7 cellular contexts compared by ENCODE assay signal in genomic region chr15:65376767-65377104, GRCh38. TPM values are rescaled to one million over a fixed set of nuclear protein-coding genes. Genes with fewer than 3 reads are reported as not detected.
DNase-seq lines count a peak whose midpoint lies in the region; ATAC-seq lines count a peak whose summit lies in the region.

No MANE protein-coding gene starts in this region.

- WGBS in iPS DF 6.9 (ENCODE audit: insufficient coverage, insufficient read length), result no CpG with 5 or more reads among the region's 21 CpGs

- peaks cover 46% of the 10 kb centered on the region for H3K27me3 ChIP-seq in HUES48 (ENCODE audit: control insufficient read depth, insufficient read depth, low read length)
- H3K27me3 ChIP-seq in iPS DF 6.9 (ENCODE audit: control insufficient read depth, insufficient read depth, low read length), result no peaks in the 10 kb centered on the region; the same call in 1 of the 2 replicates

- H3K4me1 Mint-ChIP-seq in activated T-cell treated with anti-CD3 and anti-CD28 coated beads, Interleukin-2, amount 50 U/mL, for 72 hours (ENCODE audit: low read depth), result peaks cover 10% of the 10 kb centered on the region
- H3K4me1 Mint-ChIP-seq in stimulated activated effector memory CD8-positive, alpha-beta T cell treated with anti-CD3 and anti-CD28 coated beads, Interleukin-12 subunit alpha, Interleukin-12 subunit beta, amount 100 ng/mL, for 72 hours, result peaks cover 18% of the 10 kb centered on the region

- no peaks in the 10 kb centered on the region for H3K36me3 Mint-ChIP-seq in activated T-cell treated with anti-CD3 and anti-CD28 coated beads, Interleukin-2, amount 50 U/mL, for 72 hours (ENCODE audit: insufficient read depth in 2 of 2)
- no peaks in the 10 kb centered on the region for H3K36me3 Mint-ChIP-seq in stimulated activated effector memory CD8-positive, alpha-beta T cell treated with anti-CD3 and anti-CD28 coated beads, Interleukin-12 subunit alpha, Interleukin-12 subunit beta, amount 100 ng/mL, for 72 hours

- no peaks in the 10 kb centered on the region for H3K9me3 ChIP-seq in HUES48 (ENCODE audit: control insufficient read depth, insufficient read depth, low read length)
- no peaks in the 10 kb centered on the region for H3K9me3 ChIP-seq in iPS DF 6.9 (ENCODE audit: control insufficient read depth, insufficient read depth, low read length)

- peak overlapping the region; percentile 67 to 83 for H3K4me3 Mint-ChIP-seq in activated T-cell treated with anti-CD3 and anti-CD28 coated beads, Interleukin-2, amount 50 U/mL, for 72 hours
- peak overlapping the region; percentile 66 for H3K4me3 Mint-ChIP-seq in stimulated activated effector memory CD8-positive, alpha-beta T cell treated with anti-CD3 and anti-CD28 coated beads, Interleukin-12 subunit alpha, Interleukin-12 subunit beta, amount 100 ng/mL, for 72 hours

- H3K9ac ChIP-seq in HUES48 (ENCODE audit: low read depth, low read length), result peak overlapping the region; percentile 34; the same call in 1 of the 2 replicates

- H3K36me3 ChIP-seq in HUES48 (ENCODE audit: control insufficient read depth, insufficient read depth, low read length) (no peaks in the 10 kb centered on the region), iPS DF 6.9 (ENCODE audit: control insufficient read depth, insufficient read depth, low read length) (peaks cover 3% of the 10 kb centered on the region; the same call in 1 of the 2 replicates)

- H3K27ac Mint-ChIP-seq in activated T-cell treated with anti-CD3 and anti-CD28 coated beads, Interleukin-2, amount 50 U/mL, for 72 hours, result no peak overlapping the region
- no peak overlapping the region for H3K27ac Mint-ChIP-seq in stimulated activated effector memory CD8-positive, alpha-beta T cell treated with anti-CD3 and anti-CD28 coated beads, Interleukin-12 subunit alpha, Interleukin-12 subunit beta, amount 100 ng/mL, for 72 hours

- peak overlapping the region; percentile 88 for H3K4me3 ChIP-seq in HUES48 (ENCODE audit: low read depth, low read length)
- peak overlapping the region; percentile 56 for H3K4me3 ChIP-seq in iPS DF 6.9 (ENCODE audit: low read length)

- H3K27ac ChIP-seq in HUES48 (ENCODE audit: low read depth, low read length) (no peak overlapping the region), iPS DF 6.9 (ENCODE audit: low read length) (no peak overlapping the region)

- DNase-seq in activated T-cell treated with anti-CD3 and anti-CD28 coated beads, Interleukin-2, amount 50 U/mL, for 72 hours, result no peak
- no peak for DNase-seq in iPS DF 6.9 (ENCODE audit: low read depth, low spot score)
- DNase-seq in stimulated activated effector memory CD8-positive, alpha-beta T cell treated with anti-CD3 and anti-CD28 coated beads, Interleukin-12 subunit alpha, Interleukin-12 subunit beta, amount 100 ng/mL, for 72 hours (ENCODE audit: low spot score in 2 of 2), result no peak

- peaks cover 77% of the 10 kb centered on the region for H3K27me3 Mint-ChIP-seq in activated T-cell treated with anti-CD3 and anti-CD28 coated beads, Interleukin-2, amount 50 U/mL, for 72 hours (ENCODE audit: low read depth)

- H3K4me1 ChIP-seq in HUES48 (ENCODE audit: control insufficient read depth, insufficient read depth, low read length), result peaks cover 25% of the 10 kb centered on the region
- H3K4me1 ChIP-seq in iPS DF 6.9 (ENCODE audit: control insufficient read depth, insufficient read depth, low read length), result peaks cover 9% of the 10 kb centered on the region

- ATAC-seq in activated T-cell treated with anti-CD3 and anti-CD28 coated beads, Interleukin-2, amount 50 U/mL, for 72 hours (replicated peaks in 1 of 2), result peak; percentile 45 to 51
- peak; percentile 20 for ATAC-seq in stimulated activated effector memory CD8-positive, alpha-beta T cell treated with anti-CD3 and anti-CD28 coated beads, Interleukin-12 subunit alpha, Interleukin-12 subunit beta, amount 100 ng/mL, for 72 hours
- no peak for ATAC-seq in HG03565 (IDR thresholded peaks at IDR 0.05; ENCODE audit: unreplicated experiment)
- ATAC-seq in GM19452 (IDR thresholded peaks at IDR 0.05; ENCODE audit: unreplicated experiment), result no peak
- no peak for ATAC-seq in GM21786 (IDR thresholded peaks at IDR 0.05; ENCODE audit: unreplicated experiment)

- no peaks in the 10 kb centered on the region for H3K9me3 Mint-ChIP-seq in activated T-cell treated with anti-CD3 and anti-CD28 coated beads, Interleukin-2, amount 50 U/mL, for 72 hours
- no peaks in the 10 kb centered on the region for H3K9me3 Mint-ChIP-seq in stimulated activated effector memory CD8-positive, alpha-beta T cell treated with anti-CD3 and anti-CD28 coated beads, Interleukin-12 subunit alpha, Interleukin-12 subunit beta, amount 100 ng/mL, for 72 hours

RNA-seq across cellular contexts. Expression of gene IGDCC3, which starts 1.1 kb away (rescaled TPM):
- not detected for total RNA-seq in activated T-cell treated with anti-CD3 and anti-CD28 coated beads, Interleukin-2, amount 50 U/mL, for 72 hours

RNA-seq across cellular contexts. Expression of gene IGDCC4, which starts 46.0 kb away (rescaled TPM):
- total RNA-seq in activated T-cell treated with anti-CD3 and anti-CD28 coated beads, Interleukin-2, amount 50 U/mL, for 72 hours, result under 1 TPM; 0.12 to 0.56 TPM

Comparison
In these comparisons a context has a peak if more than half of its experiments do, and no peak if none do; other contexts are left out.
1. ATAC-seq: peak in activated T-cell treated with anti-CD3 and anti-CD28 coated beads, Interleukin-2, amount 50 U/mL, for 72 hours (2 of 2) and stimulated activated effector memory CD8-positive, alpha-beta T cell treated with anti-CD3 and anti-CD28 coated beads, Interleukin-12 subunit alpha, Interleukin-12 subunit beta, amount 100 ng/mL, for 72 hours (single experiment); none in HG03565 (single experiment), GM19452 (single experiment) and GM21786 (single experiment).